Comparison of ENCODE assay signal across 21 cellular contexts in genomic region chr13:90084684-90085290, GRCh38.
"Had no signal": no experiment of that assay in that cellular context is flagged by ENCODE, and none has a peak within 500 bp of the region (broad histone marks: within the 10 kb centered on the region; RNA-seq: fewer than 3 reads in every experiment).

No MANE protein-coding gene starts in this region.

- ATAC-seq: activated CD8-positive, alpha-beta T cell treated with anti-CD3 and anti-CD28 coated beads, Interleukin-2, amount 10 ng/mL, durations not matched to agents 7 days and 5 days; mucosa of descending colon; naive thymus-derived CD4-positive, alpha-beta T cell; pancreas; sciatic nerve; stimulated activated naive CD8-positive, alpha-beta T cell treated with anti-CD3 and anti-CD28 coated beads, Interleukin-15, amount 100 ng/mL, for 72 hours; WTC11 had no signal

- H3K36me3 ChIP-seq: brain microvascular endothelial cell, left ventricle myocardium inferior, pancreas, spleen, upper lobe of left lung had no signal

- H3K4me1 ChIP-seq: left ventricle myocardium inferior, pancreas, spleen, upper lobe of left lung had no signal

- H3K9me3 ChIP-seq: left ventricle myocardium inferior, mucosa of descending colon, pancreas, upper lobe of left lung had no signal

- H3K27me3 ChIP-seq: brain microvascular endothelial cell, pancreas, spleen, upper lobe of left lung had no signal

- DNase-seq: activated CD4-positive, alpha-beta T cell treated with anti-CD3 and anti-CD28 coated beads for 48 hours; activated CD8-positive, alpha-beta memory T cell treated with anti-CD3 and anti-CD28 coated beads, Interleukin-2, amount 50 U/mL, for 4 hours; activated CD8-positive, alpha-beta T cell treated with anti-CD3 and anti-CD28 coated beads, Interleukin-2, amount 10 ng/mL, durations not matched to agents 7 days and 5 days; activated gamma-delta T cell; activated T-cell treated with anti-CD3 and anti-CD28 coated beads, Interleukin-2, amount 50 U/mL, for 48 hours; brain microvascular endothelial cell; cerebellar nuclear complex; dermis blood vessel endothelial cell; glutamatergic neuron; hypothalamus; kidney; left ventricle myocardium inferior; mucosa of descending colon; naive thymus-derived CD4-positive, alpha-beta T cell; pancreas; spleen; stimulated activated naive CD8-positive, alpha-beta T cell treated with anti-CD3 and anti-CD28 coated beads, Interleukin-15, amount 100 ng/mL, for 72 hours; T-helper 2 cell; upper lobe of left lung had no signal

- H3K4me3 ChIP-seq: left ventricle myocardium inferior, mucosa of descending colon, pancreas, spleen, upper lobe of left lung had no signal

- H3K27ac ChIP-seq: brain microvascular endothelial cell, left ventricle myocardium inferior, pancreas, spleen, upper lobe of left lung had no signal
